ENCODE assay signal across 1 cellular context in the genomic region with DNA sequence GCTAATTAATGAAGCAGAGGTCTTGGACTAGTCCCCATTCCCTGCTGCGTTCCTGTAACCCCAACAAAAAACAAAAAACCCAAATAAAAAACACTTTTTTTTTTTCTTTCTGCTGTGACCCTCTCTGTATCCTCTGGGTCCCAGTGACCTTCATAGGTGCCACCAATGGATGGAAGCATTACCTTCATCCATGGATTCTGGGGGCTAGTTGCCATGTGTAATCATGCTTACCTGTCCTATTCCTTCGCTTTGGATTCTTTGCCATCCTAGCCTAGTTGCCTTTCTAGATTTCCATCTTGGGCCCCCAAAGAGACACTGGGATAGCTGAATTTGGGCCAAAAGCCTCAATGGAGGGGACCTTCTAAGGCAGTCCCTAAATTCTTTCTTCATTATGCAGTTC.
TF ChIP-seq lines count a peak whose summit lies in the region.

No MANE protein-coding gene starts in this region.

TF ChIP-seq in GM23338, 12 proteins besides CTCF, POLR2A, EP300 and RAD21 (continued from another document):
- TF ChIP-seq, protein P1, sequence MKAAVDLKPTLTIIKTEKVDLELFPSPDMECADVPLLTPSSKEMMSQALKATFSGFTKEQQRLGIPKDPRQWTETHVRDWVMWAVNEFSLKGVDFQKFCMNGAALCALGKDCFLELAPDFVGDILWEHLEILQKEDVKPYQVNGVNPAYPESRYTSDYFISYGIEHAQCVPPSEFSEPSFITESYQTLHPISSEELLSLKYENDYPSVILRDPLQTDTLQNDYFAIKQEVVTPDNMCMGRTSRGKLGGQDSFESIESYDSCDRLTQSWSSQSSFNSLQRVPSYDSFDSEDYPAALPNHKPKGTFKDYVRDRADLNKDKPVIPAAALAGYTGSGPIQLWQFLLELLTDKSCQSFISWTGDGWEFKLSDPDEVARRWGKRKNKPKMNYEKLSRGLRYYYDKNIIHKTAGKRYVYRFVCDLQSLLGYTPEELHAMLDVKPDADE (IDR thresholded peaks at IDR 0.05) = no peak
- no peak for TF ChIP-seq POLR2AphosphoS5 (IDR thresholded peaks at IDR 0.05; ENCODE audit: low read depth)
